ENCODE assay signal across 8 cellular contexts in genomic region chr12:55831407-55831880, GRCh38. TPM values are rescaled to one million over a fixed set of nuclear protein-coding genes. Genes with fewer than 3 reads are reported as not detected.
DNase-seq lines count a peak whose midpoint lies in the region; ATAC-seq and TF ChIP-seq lines count a peak whose summit lies in the region.

No MANE protein-coding gene starts in this region.

- WGBS in endodermal cell (ENCODE audit: insufficient coverage in 1 of 2, insufficient read length in 1 of 2), 2 experiments = 33% methylated on average over 1 of the region's 1 CpG; no CpG with 5 or more reads in 1 of the 2 experiments

- H3K4me3 ChIP-seq in AG10803 (ENCODE audit: low read length) (peak overlapping the region; percentile 92), OCI-LY1 (ENCODE audit: low read depth, low read length, poor library complexity, severe bottlenecking) (peak overlapping the region; percentile 82), endodermal cell (ENCODE audit: low read length) (peak overlapping the region; percentile 82)

- H3K27ac ChIP-seq in OCI-LY1 (ENCODE audit: low read depth, low read length, poor library complexity, severe bottlenecking) (no peak overlapping the region), endodermal cell (ENCODE audit: low read depth, low read length) (no peak overlapping the region)

- H3K4me1 Mint-ChIP-seq in endodermal cell = peaks cover 21% of the 10 kb centered on the region
- peaks cover 51% of the 10 kb centered on the region for H3K4me1 Mint-ChIP-seq in nephron progenitor cell

- H3K27me3 Mint-ChIP-seq in endodermal cell (ENCODE audit: insufficient read depth) (no peaks in the 10 kb centered on the region), nephron progenitor cell (ENCODE audit: low read depth, poor library complexity) (peaks cover 3% of the 10 kb centered on the region)

- H3K36me3 ChIP-seq in OCI-LY1 (ENCODE audit: insufficient read depth, low read length) (peaks cover 10% of the 10 kb centered on the region; the same call in 1 of the 2 replicates), endodermal cell (ENCODE audit: control insufficient read depth, insufficient read depth, low read length) (peaks cover 7% of the 10 kb centered on the region)

- no peak overlapping the region for H2AFZ ChIP-seq in OCI-LY1 (ENCODE audit: low read length)

- H3K4me3 Mint-ChIP-seq in endodermal cell = peak overlapping the region; percentile 94
- H3K4me3 Mint-ChIP-seq in nephron progenitor cell = peak overlapping the region; percentile 97

- H3K27ac Mint-ChIP-seq in endodermal cell = peak overlapping the region; percentile 99
- H3K27ac Mint-ChIP-seq in nephron progenitor cell = peak overlapping the region; percentile 99

- DNase-seq in AG10803 (ENCODE audit: low read depth) = no peak
- no peak for DNase-seq in endodermal cell
- DNase-seq in nephron progenitor cell = no peak
- no peak for DNase-seq in NCI-H146 treated with DMSO at 0.1 percent for 48 hours (lab: John Stamatoyannopoulos, UW; ENCODE audit: unreplicated experiment)
- no peak for DNase-seq in NCI-H1417 treated with DMSO at 0.1 percent for 48 hours (lab: John Stamatoyannopoulos, UW)

- H3K9ac ChIP-seq in OCI-LY1 (ENCODE audit: low read length) = peak overlapping the region; percentile 80; the same call in 1 of the 2 replicates
- H3K9ac ChIP-seq in endodermal cell (ENCODE audit: extremely low read depth, low read length, poor library complexity, severe bottlenecking) = peak overlapping the region; percentile 72

- peak overlapping the region; percentile 96 for H3K4me2 ChIP-seq in OCI-LY1 (ENCODE audit: low read length)

- H3K9me2 ChIP-seq in OCI-LY1 (ENCODE audit: low read depth, low read length) = no peaks in the 10 kb centered on the region

- H3K9me3 ChIP-seq in OCI-LY1 (ENCODE audit: low read length) (no peaks in the 10 kb centered on the region), endodermal cell (ENCODE audit: control insufficient read depth, low read length) (no peaks in the 10 kb centered on the region)

- peaks cover 38% of the 10 kb centered on the region for H3K4me1 ChIP-seq in OCI-LY1 (ENCODE audit: insufficient read depth, low read length, severe bottlenecking)
- peaks cover 6% of the 10 kb centered on the region for H3K4me1 ChIP-seq in endodermal cell (ENCODE audit: control insufficient read depth, insufficient read depth, low read length)

- no peaks in the 10 kb centered on the region for H3F3A ChIP-seq in OCI-LY1 (ENCODE audit: insufficient read depth, low read length)

- peaks cover 6% of the 10 kb centered on the region for H3K79me2 ChIP-seq in OCI-LY1 (ENCODE audit: insufficient read depth, low read length)

- no peaks in the 10 kb centered on the region for H4K20me1 ChIP-seq in OCI-LY1 (ENCODE audit: insufficient read depth, low read length)

- no peak for ATAC-seq in activated CD4-positive, CD25-positive, alpha-beta regulatory T cell treated with anti-CD3 and anti-CD28 coated beads, Interleukin-2, amount 50 U/mL, for 24 hours
- no peak for ATAC-seq in HG03280 (IDR thresholded peaks at IDR 0.05; ENCODE audit: unreplicated experiment)

- TF ChIP-seq CTCF in AG10803 (conservative IDR thresholded peaks at IDR 0.05; ENCODE audit: low read length) (no peak), OCI-LY1 (IDR thresholded peaks at IDR 0.05; ENCODE audit: low read length) (no peak), endodermal cell (conservative IDR thresholded peaks at IDR 0.05) (no peak), nephron progenitor cell (IDR thresholded peaks at IDR 0.05) (no peak)

- H3K36me3 Mint-ChIP-seq in endodermal cell (ENCODE audit: low read depth) = peaks cover 8% of the 10 kb centered on the region
- H3K36me3 Mint-ChIP-seq in nephron progenitor cell (ENCODE audit: low read depth) = peaks cover 10% of the 10 kb centered on the region

- no peaks in the 10 kb centered on the region for H3K27me3 ChIP-seq in OCI-LY1 (ENCODE audit: insufficient read depth, low read length)
- no peaks in the 10 kb centered on the region for H3K27me3 ChIP-seq in endodermal cell (ENCODE audit: control insufficient read depth, insufficient read depth, low read length, poor library complexity, severe bottlenecking)

- H3K9me3 Mint-ChIP-seq in endodermal cell (no peaks in the 10 kb centered on the region), nephron progenitor cell (no peaks in the 10 kb centered on the region)

RNA-seq across cellular contexts. Expression of gene DNAJC14, which starts 2.1 kb away (rescaled TPM):
- 10 to 100 TPM; 33.2 to 50.9 TPM for total RNA-seq in endodermal cell
- 27.7 TPM for polyA plus RNA-seq in endodermal cell (2013, experiment 1 of 2)
- 26.5 TPM for polyA plus RNA-seq in endodermal cell (2013, experiment 2 of 2)

RNA-seq across cellular contexts. Expression of gene MMP19, which starts 11.3 kb away (rescaled TPM):
- 1 to 10 TPM in 1 of 2 donors, under 1 TPM in 1; 0.40 to 2.1 TPM for total RNA-seq in endodermal cell
- 1.9 TPM for polyA plus RNA-seq in endodermal cell (2013, experiment 1 of 2)
- 0.62 TPM for polyA plus RNA-seq in endodermal cell (2013, experiment 2 of 2)

RNA-seq across cellular contexts. Expression of gene ORMDL2, which starts 13.6 kb away (rescaled TPM):
- total RNA-seq in endodermal cell = 10 to 100 TPM; 43.7 to 57.1 TPM
- polyA plus RNA-seq in endodermal cell (2013, experiment 1 of 2) = 43.3 TPM
- 32.1 TPM for polyA plus RNA-seq in endodermal cell (2013, experiment 2 of 2)

RNA-seq across cellular contexts. Expression of gene SARNP, which starts 13.9 kb away (rescaled TPM):
- total RNA-seq in endodermal cell = 100 to 1,000 TPM in 1 of 2 donors, 10 to 100 TPM in 1; 95.7 to 119 TPM
- 161 TPM for polyA plus RNA-seq in endodermal cell (2013, experiment 1 of 2)
- polyA plus RNA-seq in endodermal cell (2013, experiment 2 of 2) = 152 TPM
